23 cellular contexts compared by ENCODE assay signal in genomic region chr2:23645181-23645808, GRCh38.
DNase-seq lines count a peak whose midpoint lies in the region; ATAC-seq and TF ChIP-seq lines count a peak whose summit lies in the region.
"Had no signal": no experiment of that assay in that cellular context is flagged by ENCODE, and none has a peak within 500 bp of the region (broad histone marks: within the 10 kb centered on the region; RNA-seq: fewer than 3 reads in every experiment).

No MANE protein-coding gene starts in this region.

- no peak for TF ChIP-seq POLR2A in prostate gland (IDR thresholded peaks at IDR 0.05)

- H3K27me3 ChIP-seq in prostate gland (replicated peaks; ENCODE audit: insufficient read depth), result no peaks in the 10 kb centered on the region
- H3K27me3 ChIP-seq: BLaER1 had no signal

- ATAC-seq in esophagus mucosa, result peak; percentile 90
- ATAC-seq in HG02852 (IDR thresholded peaks at IDR 0.05; ENCODE audit: unreplicated experiment), result no peak
- no peak for ATAC-seq in GM19023 (IDR thresholded peaks at IDR 0.05; ENCODE audit: unreplicated experiment)
- ATAC-seq: K562, T-cell had no signal

- H3K9me3 ChIP-seq in prostate gland, result no peaks in the 10 kb centered on the region

- H3K36me3 ChIP-seq in prostate gland, result no peaks in the 10 kb centered on the region
- H3K36me3 ChIP-seq: BLaER1 had no signal

- no peaks in the 10 kb centered on the region for H3K4me1 ChIP-seq in prostate gland (replicated peaks)

- WGBS in prostate gland, result 25% methylated on average over 10 of the region's 10 CpGs

- no peak for TF ChIP-seq CTCF in prostate gland (IDR thresholded peaks at IDR 0.05)

- DNase-seq in NCI-H748 (lab: John Stamatoyannopoulos, UW; ENCODE audit: unreplicated experiment) (peak; percentile 17), NCI-H748 treated with DMSO at 0.1 percent for 48 hours (lab: John Stamatoyannopoulos, UW) (no peak), NCI-H2171 treated with DMSO at 0.1 percent for 48 hours (lab: John Stamatoyannopoulos, UW) (peak; percentile 86), prostate gland (ENCODE audit: low spot score) (peak; percentile 37), T-helper 2 cell (no peak)
- DNase-seq: CD4-positive, alpha-beta T cell; COR-L47; DMS79; EL; GDM1; Kasumi-1; NCI-H1694 treated with DMSO at 0.1 percent for 48 hours; NCI-H2081; NCI-H446 treated with DMSO at 0.1 percent for 48 hours; NCI-H526; Right ventricle myocardium superior; RPMI8226; T-cell had no signal

- no peak overlapping the region for H3K4me3 ChIP-seq in prostate gland
- H3K4me3 ChIP-seq: BLaER1, K562 had no signal

- H3K27ac ChIP-seq in prostate gland, result no peak overlapping the region
- H3K27ac ChIP-seq: BLaER1 had no signal

- intact Hi-C loops in prostate gland (cut with DNase I), result no loop called here

Comparison
In these comparisons a context has a peak if more than half of its experiments do, and no peak if none do; other contexts are left out.
1. DNase-seq: peak in NCI-H748 (single experiment), NCI-H2171 treated with DMSO at 0.1 percent for 48 hours (single experiment) and prostate gland (single experiment); none in NCI-H748 treated with DMSO at 0.1 percent for 48 hours (single experiment) and T-helper 2 cell (0 of 5).